In genomic region chr4:123785515-123785914, GRCh38 we compare ENCODE assay signal across 13 cellular contexts.
A peak's percentile ranks its signal among the peaks of the same experiment; 100 is the strongest.
DNase-seq lines count a peak whose midpoint lies in the region; ATAC-seq and TF ChIP-seq lines count a peak whose summit lies in the region.
"Had no signal": no experiment of that assay in that cellular context is flagged by ENCODE, and none has a peak within 500 bp of the region (broad histone marks: within the 10 kb centered on the region; RNA-seq: fewer than 3 reads in every experiment).

No MANE protein-coding gene starts in this region.

- intact Hi-C loops in heart left ventricle (cut with DNase I), result loop anchor here in 5 of 10 donors (5.0 kb wide), 2 partner anchors 42 to 47 kb away; no protein-coding TSS in a partner anchor

- no peak for TF ChIP-seq CTCF in AG09319 (IDR thresholded peaks at IDR 0.05; ENCODE audit: low read depth, low read length)
- TF ChIP-seq CTCF in astrocyte of the cerebellum (IDR thresholded peaks at IDR 0.05; ENCODE audit: low read depth, low read length, missing control alignments), result no peak
- TF ChIP-seq CTCF in heart left ventricle (IDR thresholded peaks at IDR 0.05), result no peak
- no peak for TF ChIP-seq CTCF in osteocyte (IDR thresholded peaks at IDR 0.05)

- DNase-seq in AG09319 (ENCODE audit: extremely low read depth, low read depth) (peak; percentile 60), astrocyte of the cerebellum (ENCODE audit: low read depth) (peak; percentile 83), heart left ventricle (peak; percentile 49 to 68 (median 63)), osteocyte (ENCODE audit: extremely low spot score, unreplicated experiment) (no peak), cortex of kidney (lab: John Stamatoyannopoulos, UW) (no peak)
- no peak for DNase-seq in stimulated activated naive CD4-positive, alpha-beta T cell (lab: John Stamatoyannopoulos, UW)
- DNase-seq: activated CD4-positive, alpha-beta T cell treated with anti-CD3 and anti-CD28 coated beads, Interleukin-2, amount 10 ng/mL, durations not matched to agents 24 days and 14 days; activated naive CD8-positive, alpha-beta T cell treated with anti-CD3 and anti-CD28 coated beads, Interleukin-2, amount 10 ng/mL, durations not matched to agents 7 days and 5 days; NCI-H1436 had no signal

- no peaks in the 10 kb centered on the region for H3K9me3 ChIP-seq in heart left ventricle
- H3K9me3 ChIP-seq: Peyer's patch had no signal

- peaks cover 0 to 55% (median 11%) of the 10 kb centered on the region in 12 donors for H3K4me1 ChIP-seq in heart left ventricle
- H3K4me1 ChIP-seq: Peyer's patch had no signal

- peak overlapping the region; percentile 1 to 88 (median 74) for H3K27ac ChIP-seq in heart left ventricle

- H3K27me3 Mint-ChIP-seq in osteocyte (ENCODE audit: unreplicated experiment), result no peaks in the 10 kb centered on the region
- H3K27me3 Mint-ChIP-seq: activated CD4-positive, alpha-beta T cell treated with anti-CD3 and anti-CD28 coated beads, Interleukin-2, amount 10 ng/mL, durations not matched to agents 24 days and 14 days; type B pancreatic cell had no signal

- H3K36me3 Mint-ChIP-seq in osteocyte (ENCODE audit: unreplicated experiment), result no peaks in the 10 kb centered on the region
- H3K36me3 Mint-ChIP-seq: activated naive CD8-positive, alpha-beta T cell treated with anti-CD3 and anti-CD28 coated beads, Interleukin-2, amount 10 ng/mL, durations not matched to agents 7 days and 5 days; type B pancreatic cell had no signal

- no peak overlapping the region for H3K4me3 ChIP-seq in astrocyte of the cerebellum (ENCODE audit: low read depth, low read length)
- H3K4me3 ChIP-seq in heart left ventricle, result no peak overlapping the region
- H3K4me3 ChIP-seq: Peyer's patch had no signal

- peaks cover 48% of the 10 kb centered on the region for H3K4me1 Mint-ChIP-seq in osteocyte (ENCODE audit: unreplicated experiment)
- H3K4me1 Mint-ChIP-seq: activated CD4-positive, alpha-beta T cell treated with anti-CD3 and anti-CD28 coated beads, Interleukin-2, amount 10 ng/mL, durations not matched to agents 24 days and 14 days; activated naive CD8-positive, alpha-beta T cell treated with anti-CD3 and anti-CD28 coated beads, Interleukin-2, amount 10 ng/mL, durations not matched to agents 7 days and 5 days had no signal

- H3K27me3 ChIP-seq in heart left ventricle, result no peaks in the 10 kb centered on the region
- H3K27me3 ChIP-seq: Peyer's patch had no signal

- H3K4me3 Mint-ChIP-seq in osteocyte (ENCODE audit: unreplicated experiment), result no peak overlapping the region
- H3K4me3 Mint-ChIP-seq: activated CD4-positive, alpha-beta T cell treated with anti-CD3 and anti-CD28 coated beads, Interleukin-2, amount 10 ng/mL, durations not matched to agents 24 days and 14 days; activated naive CD8-positive, alpha-beta T cell treated with anti-CD3 and anti-CD28 coated beads, Interleukin-2, amount 10 ng/mL, durations not matched to agents 7 days and 5 days; type B pancreatic cell had no signal

- 54 to 63% (median 58%) methylated on average over 3 of the region's 3 CpGs for WGBS in heart left ventricle, 4 donors

- ATAC-seq in heart left ventricle (peak; percentile 37 to 90 (median 74)), HG03460 (IDR thresholded peaks at IDR 0.05; ENCODE audit: unreplicated experiment) (no peak), HG03432 (IDR thresholded peaks at IDR 0.05; ENCODE audit: unreplicated experiment) (no peak)

- TF ChIP-seq POLR2A in heart left ventricle (IDR thresholded peaks at IDR 0.05), result no peak

- in situ Hi-C loops in astrocyte of the cerebellum (cut with HindIII; ENCODE audit: low sequenced_read_pairs), result no loop called here

- peak overlapping the region; percentile 58 for H3K27ac Mint-ChIP-seq in osteocyte (ENCODE audit: unreplicated experiment)
- H3K27ac Mint-ChIP-seq: activated CD4-positive, alpha-beta T cell treated with anti-CD3 and anti-CD28 coated beads, Interleukin-2, amount 10 ng/mL, durations not matched to agents 24 days and 14 days; activated naive CD8-positive, alpha-beta T cell treated with anti-CD3 and anti-CD28 coated beads, Interleukin-2, amount 10 ng/mL, durations not matched to agents 7 days and 5 days; type B pancreatic cell had no signal

- H3K9me3 Mint-ChIP-seq in osteocyte (ENCODE audit: unreplicated experiment), result no peaks in the 10 kb centered on the region
- H3K9me3 Mint-ChIP-seq: activated CD4-positive, alpha-beta T cell treated with anti-CD3 and anti-CD28 coated beads, Interleukin-2, amount 10 ng/mL, durations not matched to agents 24 days and 14 days; activated naive CD8-positive, alpha-beta T cell treated with anti-CD3 and anti-CD28 coated beads, Interleukin-2, amount 10 ng/mL, durations not matched to agents 7 days and 5 days; type B pancreatic cell had no signal

- H3K36me3 ChIP-seq in heart left ventricle, result no peaks in the 10 kb centered on the region
- H3K36me3 ChIP-seq: Peyer's patch had no signal

Comparison
In these comparisons a context has a peak if more than half of its experiments do, and no peak if none do; other contexts are left out.
1. DNase-seq: peak in AG09319 (single experiment), astrocyte of the cerebellum (single experiment) and heart left ventricle (5 of 5); none in osteocyte (single experiment), stimulated activated naive CD4-positive, alpha-beta T cell (0 of 6) and cortex of kidney (single experiment).
2. ATAC-seq: peak in heart left ventricle (4 of 4); none in HG03460 (single experiment) and HG03432 (single experiment).